Comparison of ENCODE assay signal across 1 cellular context in the genomic region with DNA sequence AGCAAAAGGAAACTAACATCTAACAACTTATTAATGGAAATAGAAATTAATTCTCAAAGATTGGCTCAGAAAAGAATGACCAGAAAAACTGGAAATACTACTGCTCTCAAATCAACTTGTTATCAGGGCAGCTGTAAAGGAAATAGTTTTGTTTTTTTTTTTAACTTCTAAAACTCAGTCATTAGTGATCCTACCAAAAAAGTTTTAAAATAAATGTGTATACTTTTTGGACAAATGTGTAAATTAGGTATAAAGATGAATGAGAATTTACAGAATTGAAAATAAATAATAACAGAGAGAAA.
TF ChIP-seq lines count a peak whose summit lies in the region.

No MANE protein-coding gene starts in this region.

TF ChIP-seq in GM23338, 12 proteins besides CTCF, POLR2A, EP300 and RAD21 (continued from another document):
- no peak for TF ChIP-seq POLR2AphosphoS5 (IDR thresholded peaks at IDR 0.05; ENCODE audit: low read depth)
- TF ChIP-seq, protein P1, sequence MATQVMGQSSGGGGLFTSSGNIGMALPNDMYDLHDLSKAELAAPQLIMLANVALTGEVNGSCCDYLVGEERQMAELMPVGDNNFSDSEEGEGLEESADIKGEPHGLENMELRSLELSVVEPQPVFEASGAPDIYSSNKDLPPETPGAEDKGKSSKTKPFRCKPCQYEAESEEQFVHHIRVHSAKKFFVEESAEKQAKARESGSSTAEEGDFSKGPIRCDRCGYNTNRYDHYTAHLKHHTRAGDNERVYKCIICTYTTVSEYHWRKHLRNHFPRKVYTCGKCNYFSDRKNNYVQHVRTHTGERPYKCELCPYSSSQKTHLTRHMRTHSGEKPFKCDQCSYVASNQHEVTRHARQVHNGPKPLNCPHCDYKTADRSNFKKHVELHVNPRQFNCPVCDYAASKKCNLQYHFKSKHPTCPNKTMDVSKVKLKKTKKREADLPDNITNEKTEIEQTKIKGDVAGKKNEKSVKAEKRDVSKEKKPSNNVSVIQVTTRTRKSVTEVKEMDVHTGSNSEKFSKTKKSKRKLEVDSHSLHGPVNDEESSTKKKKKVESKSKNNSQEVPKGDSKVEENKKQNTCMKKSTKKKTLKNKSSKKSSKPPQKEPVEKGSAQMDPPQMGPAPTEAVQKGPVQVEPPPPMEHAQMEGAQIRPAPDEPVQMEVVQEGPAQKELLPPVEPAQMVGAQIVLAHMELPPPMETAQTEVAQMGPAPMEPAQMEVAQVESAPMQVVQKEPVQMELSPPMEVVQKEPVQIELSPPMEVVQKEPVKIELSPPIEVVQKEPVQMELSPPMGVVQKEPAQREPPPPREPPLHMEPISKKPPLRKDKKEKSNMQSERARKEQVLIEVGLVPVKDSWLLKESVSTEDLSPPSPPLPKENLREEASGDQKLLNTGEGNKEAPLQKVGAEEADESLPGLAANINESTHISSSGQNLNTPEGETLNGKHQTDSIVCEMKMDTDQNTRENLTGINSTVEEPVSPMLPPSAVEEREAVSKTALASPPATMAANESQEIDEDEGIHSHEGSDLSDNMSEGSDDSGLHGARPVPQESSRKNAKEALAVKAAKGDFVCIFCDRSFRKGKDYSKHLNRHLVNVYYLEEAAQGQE (IDR thresholded peaks at IDR 0.05; ENCODE audit: unreplicated experiment): no peak
- TF ChIP-seq ZNF114 (CRISPR knock-in tag; IDR thresholded peaks at IDR 0.05): no peak
- TF ChIP-seq NANOG (IDR thresholded peaks at IDR 0.05; ENCODE audit: borderline replicate concordance): no peak
- TF ChIP-seq CREB1 (CRISPR knock-in tag; IDR thresholded peaks at IDR 0.05; ENCODE audit: low read depth): no peak
- TF ChIP-seq, protein P2, sequence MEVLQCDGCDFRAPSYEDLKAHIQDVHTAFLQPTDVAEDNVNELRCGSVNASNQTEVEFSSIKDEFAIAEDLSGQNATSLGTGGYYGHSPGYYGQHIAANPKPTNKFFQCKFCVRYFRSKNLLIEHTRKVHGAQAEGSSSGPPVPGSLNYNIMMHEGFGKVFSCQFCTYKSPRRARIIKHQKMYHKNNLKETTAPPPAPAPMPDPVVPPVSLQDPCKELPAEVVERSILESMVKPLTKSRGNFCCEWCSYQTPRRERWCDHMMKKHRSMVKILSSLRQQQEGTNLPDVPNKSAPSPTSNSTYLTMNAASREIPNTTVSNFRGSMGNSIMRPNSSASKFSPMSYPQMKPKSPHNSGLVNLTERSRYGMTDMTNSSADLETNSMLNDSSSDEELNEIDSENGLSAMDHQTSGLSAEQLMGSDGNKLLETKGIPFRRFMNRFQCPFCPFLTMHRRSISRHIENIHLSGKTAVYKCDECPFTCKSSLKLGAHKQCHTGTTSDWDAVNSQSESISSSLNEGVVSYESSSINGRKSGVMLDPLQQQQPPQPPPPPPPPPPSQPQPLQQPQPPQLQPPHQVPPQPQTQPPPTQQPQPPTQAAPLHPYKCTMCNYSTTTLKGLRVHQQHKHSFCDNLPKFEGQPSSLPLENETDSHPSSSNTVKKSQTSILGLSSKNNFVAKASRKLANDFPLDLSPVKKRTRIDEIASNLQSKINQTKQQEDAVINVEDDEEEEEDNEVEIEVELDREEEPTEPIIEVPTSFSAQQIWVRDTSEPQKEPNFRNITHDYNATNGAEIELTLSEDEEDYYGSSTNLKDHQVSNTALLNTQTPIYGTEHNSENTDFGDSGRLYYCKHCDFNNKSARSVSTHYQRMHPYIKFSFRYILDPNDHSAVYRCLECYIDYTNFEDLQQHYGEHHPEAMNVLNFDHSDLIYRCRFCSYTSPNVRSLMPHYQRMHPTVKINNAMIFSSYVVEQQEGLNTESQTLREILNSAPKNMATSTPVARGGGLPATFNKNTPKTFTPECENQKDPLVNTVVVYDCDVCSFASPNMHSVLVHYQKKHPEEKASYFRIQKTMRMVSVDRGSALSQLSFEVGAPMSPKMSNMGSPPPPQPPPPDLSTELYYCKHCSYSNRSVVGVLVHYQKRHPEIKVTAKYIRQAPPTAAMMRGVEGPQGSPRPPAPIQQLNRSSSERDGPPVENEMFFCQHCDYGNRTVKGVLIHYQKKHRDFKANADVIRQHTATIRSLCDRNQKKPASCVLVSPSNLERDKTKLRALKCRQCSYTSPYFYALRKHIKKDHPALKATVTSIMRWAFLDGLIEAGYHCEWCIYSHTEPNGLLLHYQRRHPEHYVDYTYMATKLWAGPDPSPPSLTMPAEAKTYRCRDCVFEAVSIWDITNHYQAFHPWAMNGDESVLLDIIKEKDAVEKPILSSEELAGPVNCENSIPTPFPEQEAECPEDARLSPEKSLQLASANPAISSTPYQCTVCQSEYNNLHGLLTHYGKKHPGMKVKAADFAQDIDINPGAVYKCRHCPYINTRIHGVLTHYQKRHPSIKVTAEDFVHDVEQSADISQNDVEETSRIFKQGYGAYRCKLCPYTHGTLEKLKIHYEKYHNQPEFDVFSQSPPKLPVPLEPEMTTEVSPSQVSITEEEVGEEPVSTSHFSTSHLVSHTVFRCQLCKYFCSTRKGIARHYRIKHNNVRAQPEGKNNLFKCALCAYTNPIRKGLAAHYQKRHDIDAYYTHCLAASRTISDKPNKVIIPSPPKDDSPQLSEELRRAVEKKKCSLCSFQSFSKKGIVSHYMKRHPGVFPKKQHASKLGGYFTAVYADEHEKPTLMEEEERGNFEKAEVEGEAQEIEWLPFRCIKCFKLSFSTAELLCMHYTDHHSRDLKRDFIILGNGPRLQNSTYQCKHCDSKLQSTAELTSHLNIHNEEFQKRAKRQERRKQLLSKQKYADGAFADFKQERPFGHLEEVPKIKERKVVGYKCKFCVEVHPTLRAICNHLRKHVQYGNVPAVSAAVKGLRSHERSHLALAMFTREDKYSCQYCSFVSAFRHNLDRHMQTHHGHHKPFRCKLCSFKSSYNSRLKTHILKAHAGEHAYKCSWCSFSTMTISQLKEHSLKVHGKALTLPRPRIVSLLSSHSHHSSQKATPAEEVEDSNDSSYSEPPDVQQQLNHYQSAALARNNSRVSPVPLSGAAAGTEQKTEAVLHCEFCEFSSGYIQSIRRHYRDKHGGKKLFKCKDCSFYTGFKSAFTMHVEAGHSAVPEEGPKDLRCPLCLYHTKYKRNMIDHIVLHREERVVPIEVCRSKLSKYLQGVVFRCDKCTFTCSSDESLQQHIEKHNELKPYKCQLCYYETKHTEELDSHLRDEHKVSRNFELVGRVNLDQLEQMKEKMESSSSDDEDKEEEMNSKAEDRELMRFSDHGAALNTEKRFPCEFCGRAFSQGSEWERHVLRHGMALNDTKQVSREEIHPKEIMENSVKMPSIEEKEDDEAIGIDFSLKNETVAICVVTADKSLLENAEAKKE (CRISPR knock-in tag; IDR thresholded peaks at IDR 0.05): no peak
- no peak for TF ChIP-seq EZH2phosphoT487 (IDR thresholded peaks at IDR 0.05; ENCODE audit: unreplicated experiment)
